Comparison of ENCODE assay signal across 15 cellular contexts in the genomic region with DNA sequence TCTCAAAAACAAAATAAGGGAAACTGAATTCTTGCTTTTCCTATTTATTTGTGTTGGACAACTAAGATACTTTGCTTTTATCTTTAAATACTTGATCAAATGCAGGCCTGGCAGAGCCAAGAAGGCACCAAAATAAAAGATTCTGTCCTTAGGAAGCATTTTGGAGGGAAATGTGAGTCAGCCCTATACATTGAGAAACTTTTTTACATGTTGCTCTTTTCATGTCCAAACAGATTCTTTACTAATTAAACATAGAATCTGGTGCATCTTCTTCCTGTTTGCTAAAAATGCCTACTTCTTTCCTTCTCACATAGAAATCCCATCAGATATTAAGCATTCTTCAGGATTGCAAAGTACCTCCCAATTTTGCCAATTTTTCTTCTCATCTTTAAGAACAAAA.
A peak's percentile ranks its signal among the peaks of the same experiment; 100 is the strongest.
DNase-seq lines count a peak whose midpoint lies in the region; ATAC-seq and TF ChIP-seq lines count a peak whose summit lies in the region.
"Had no signal": no experiment of that assay in that cellular context is flagged by ENCODE, and none has a peak within 500 bp of the region (broad histone marks: within the 10 kb centered on the region; RNA-seq: fewer than 3 reads in every experiment).

No MANE protein-coding gene starts in this region.

- DNase-seq in MG63 (peak; percentile 7), SJCRH30 (peak in 1 of 2 experiments; percentile 42), epithelial cell of esophagus (ENCODE audit: low read depth) (peak; percentile 72), smooth muscle cell (lab: John Stamatoyannopoulos, UW; ENCODE audit: unreplicated experiment) (no peak), GF-D8 (lab: John Stamatoyannopoulos, UW) (no peak), dermis blood vessel endothelial cell (no peak)
- DNase-seq: 8988T; Calu3; CD4-positive, alpha-beta memory T cell; DMS79 treated with DMSO at 0.1 percent for 48 hours had no signal

- TF ChIP-seq CTCF in epithelial cell of esophagus (IDR thresholded peaks at IDR 0.05; ENCODE audit: insufficient read depth, low read depth, low read length, missing control alignments) (no peak), smooth muscle cell (IDR thresholded peaks at IDR 0.05; ENCODE audit: borderline replicate concordance, insufficient read depth, poor library complexity, severe bottlenecking) (no peak)

- no peaks in the 10 kb centered on the region for H3F3A ChIP-seq in smooth muscle cell (ENCODE audit: low read depth)

- H3K4me3 ChIP-seq in MG63, result no peak overlapping the region
- no peak overlapping the region for H3K4me3 ChIP-seq in SJCRH30
- no peak overlapping the region for H3K4me3 ChIP-seq in epithelial cell of esophagus (ENCODE audit: low read length)
- no peak overlapping the region for H3K4me3 ChIP-seq in smooth muscle cell
- H3K4me3 ChIP-seq: BLaER1, GM12878, HAP-1 had no signal

- no peak for ATAC-seq in GM19463 (IDR thresholded peaks at IDR 0.05; ENCODE audit: unreplicated experiment)
- ATAC-seq: GM12878, HepG2 had no signal

- H3K27me3 ChIP-seq in MG63 (no peaks in the 10 kb centered on the region), SJCRH30 (no peaks in the 10 kb centered on the region), smooth muscle cell (ENCODE audit: low read depth) (no peaks in the 10 kb centered on the region)
- H3K27me3 ChIP-seq: BLaER1 had no signal

- peaks cover 4% of the 10 kb centered on the region for H3K9me3 ChIP-seq in MG63
- no peaks in the 10 kb centered on the region; the same call in 1 of the 2 replicates for H3K9me3 ChIP-seq in SJCRH30 (replicated peaks)
- H3K9me3 ChIP-seq in smooth muscle cell (replicated peaks; ENCODE audit: low read depth), result no peaks in the 10 kb centered on the region
- H3K9me3 ChIP-seq: BLaER1, HAP-1 had no signal

- H4K20me1 ChIP-seq in smooth muscle cell (ENCODE audit: low read depth), result no peaks in the 10 kb centered on the region
- H4K20me1 ChIP-seq: BLaER1 had no signal

- peak overlapping the region; percentile 69 for H2AFZ ChIP-seq in smooth muscle cell (ENCODE audit: low read depth)

- H3K4me1 ChIP-seq in SJCRH30 (peaks cover 16% of the 10 kb centered on the region), smooth muscle cell (ENCODE audit: low read depth) (no peaks in the 10 kb centered on the region)
- H3K4me1 ChIP-seq: BLaER1, HAP-1 had no signal

- H3K36me3 ChIP-seq in MG63 (no peaks in the 10 kb centered on the region), SJCRH30 (no peaks in the 10 kb centered on the region), smooth muscle cell (ENCODE audit: low read depth) (no peaks in the 10 kb centered on the region)
- H3K36me3 ChIP-seq: BLaER1, HAP-1 had no signal

- H3K4me2 ChIP-seq in smooth muscle cell, result no peak overlapping the region
- H3K4me2 ChIP-seq: BLaER1 had no signal

- H3K9ac ChIP-seq in smooth muscle cell (ENCODE audit: low read depth), result no peak overlapping the region
- H3K9ac ChIP-seq: BLaER1 had no signal

- H3K27ac ChIP-seq in SJCRH30, result peak overlapping the region; percentile 88
- H3K27ac ChIP-seq in smooth muscle cell (ENCODE audit: low read depth), result no peak overlapping the region
- H3K27ac ChIP-seq: BLaER1 had no signal

- H3K79me2 ChIP-seq in smooth muscle cell (ENCODE audit: low read depth), result no peaks in the 10 kb centered on the region

Comparison
In these comparisons a context has a peak if more than half of its experiments do, and no peak if none do; other contexts are left out.
1. DNase-seq: peak in MG63 (single experiment) and epithelial cell of esophagus (single experiment); none in smooth muscle cell (single experiment), GF-D8 (single experiment) and dermis blood vessel endothelial cell (single experiment).